22 cellular contexts compared by ENCODE assay signal in the genomic region with DNA sequence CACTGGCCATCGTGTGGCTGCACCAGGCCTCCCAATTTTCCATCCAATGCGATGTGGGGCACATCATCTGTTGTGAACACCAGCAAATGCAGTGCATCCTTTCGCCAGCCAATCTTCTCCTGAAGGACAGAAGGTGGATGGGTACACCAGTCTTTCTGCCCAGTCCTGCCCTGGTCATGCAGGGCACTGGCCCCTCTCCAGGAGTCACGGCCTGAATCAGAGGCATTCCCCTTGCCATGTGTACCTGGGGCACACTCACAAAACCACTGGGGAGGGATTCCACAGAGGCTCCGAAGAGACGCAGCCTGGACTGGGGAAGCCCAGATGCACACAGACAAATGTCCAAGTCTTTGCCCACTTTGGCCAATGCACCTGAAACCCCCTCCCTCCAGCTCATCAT.
DNase-seq lines count a peak whose midpoint lies in the region; ATAC-seq, FAIRE-seq and TF ChIP-seq lines count a peak whose summit lies in the region.
"Had no signal": no experiment of that assay in that cellular context is flagged by ENCODE, and none has a peak within 500 bp of the region (broad histone marks: within the 10 kb centered on the region; RNA-seq: fewer than 3 reads in every experiment).

No MANE protein-coding gene starts in this region.

- WGBS in A549 (ENCODE audit: missing lambda C conversion rate): 98% methylated on average over 6 of the region's 6 CpGs

- H3K27me3 Mint-ChIP-seq in CD14-positive monocyte (ENCODE audit: low read depth in 3 of 3): peaks cover 2 to 10% (median 9%) of the 10 kb centered on the region in 3 donors

- no peak overlapping the region for H3K4me3 Mint-ChIP-seq in CD14-positive monocyte
- H3K4me3 Mint-ChIP-seq: HFFc6 had no signal

- DNase-seq in A549 (ENCODE audit: low read depth in 1 of 2, low spot score in 1 of 2): no peak
- DNase-seq in bronchial epithelial cell (ENCODE audit: low read depth): no peak
- DNase-seq in left lobe of liver (ENCODE audit: low spot score): no peak
- DNase-seq in CD14-positive monocyte (ENCODE audit: low spot score): no peak
- no peak for DNase-seq in D721Med (ENCODE audit: insufficient read length, low spot score)
- DNase-seq: ACHN; AML-193; BE2C; Calu3; CD4-positive, alpha-beta memory T cell; COR-L47; DMS153; DND-41; GM23248; HFFc6 had no signal

- no peaks in the 10 kb centered on the region for H3K36me3 ChIP-seq in bronchial epithelial cell (ENCODE audit: control insufficient read depth, insufficient read depth, low read length)
- H3K36me3 ChIP-seq: HAP-1 had no signal

- TF ChIP-seq POLR2A in A549 (IDR thresholded peaks at IDR 0.05; ENCODE audit: low read length): no peak

- no peak overlapping the region for H3K27ac Mint-ChIP-seq in CD14-positive monocyte
- H3K27ac Mint-ChIP-seq: CD4-positive, alpha-beta memory T cell; HFFc6 had no signal

- no peak overlapping the region for H3K4me3 ChIP-seq in A549
- H3K4me3 ChIP-seq in bronchial epithelial cell (ENCODE audit: low read depth, low read length): no peak overlapping the region
- H3K4me3 ChIP-seq: BLaER1 treated with 17β-estradiol and CSF1 and Interleukin-3, amounts not matched to agents 10 nM and 100 nM; GM23248; HAP-1 had no signal

- no peak; a peak in 1 of 6 replicates for ATAC-seq in A549
- peak; percentile 47 for ATAC-seq in left lobe of liver
- no peak for ATAC-seq in HG03039 (IDR thresholded peaks at IDR 0.05; ENCODE audit: unreplicated experiment)

- peaks cover 27% of the 10 kb centered on the region for H3K4me1 ChIP-seq in A549
- H3K4me1 ChIP-seq: BE2C had no signal

- no peak overlapping the region for H3K27ac ChIP-seq in A549
- H3K27ac ChIP-seq: 22Rv1; BLaER1 treated with 17β-estradiol and CSF1 and Interleukin-3, amounts not matched to agents 10 nM and 100 nM; GM23248 had no signal

- peaks cover 2% of the 10 kb centered on the region for H3K4me1 Mint-ChIP-seq in CD14-positive monocyte
- H3K4me1 Mint-ChIP-seq: CD4-positive, alpha-beta memory T cell had no signal

- no peak overlapping the region for H3K4me2 ChIP-seq in A549

- H3K27me3 ChIP-seq in bronchial epithelial cell (ENCODE audit: control insufficient read depth, insufficient read depth, low read length): no peaks in the 10 kb centered on the region
- H3K27me3 ChIP-seq: BE2C; BLaER1 treated with 17β-estradiol and CSF1 and Interleukin-3, amounts not matched to agents 10 nM and 100 nM had no signal

- no peak for TF ChIP-seq CTCF in A549 (IDR thresholded peaks at IDR 0.05)
- no peak for TF ChIP-seq CTCF in bronchial epithelial cell (IDR thresholded peaks at IDR 0.05; ENCODE audit: insufficient read depth, low read length, severe bottlenecking)
- TF ChIP-seq CTCF in CD14-positive monocyte (IDR thresholded peaks at IDR 0.05): no peak
- TF ChIP-seq CTCF in D721Med (IDR thresholded peaks at IDR 0.05; ENCODE audit: insufficient read depth, missing control alignments): no peak

- FAIRE-seq in A549 (lab: Jason Lieb, UNC): no peak
- peak; percentile 55 for FAIRE-seq in bronchial epithelial cell (lab: Jason Lieb, UNC)
- FAIRE-seq in D721Med (lab: Jason Lieb, UNC): no peak
- FAIRE-seq: A204.1, G401.6, GM12892 had no signal

- H3K36me3 Mint-ChIP-seq in CD14-positive monocyte: no peaks in the 10 kb centered on the region
- H3K36me3 Mint-ChIP-seq: CD4-positive, alpha-beta memory T cell had no signal

- no peaks in the 10 kb centered on the region for H3K9me3 ChIP-seq in A549
- H3K9me3 ChIP-seq: BE2C; BLaER1 treated with 17β-estradiol and CSF1 and Interleukin-3, amounts not matched to agents 10 nM and 100 nM; HAP-1 had no signal

- no peak for TF ChIP-seq EP300 in A549 (IDR thresholded peaks at IDR 0.05)

- TF ChIP-seq RAD21 in A549 (conservative IDR thresholded peaks at IDR 0.05 in 1 of 2, IDR thresholded peaks at IDR 0.05 in 1 of 2): no peak

- POLR2A ChIA-PET in A549 (lab: Yijun Ruan, JAX): no interaction called here

- peaks cover 0 to 7% (median 0%) of the 10 kb centered on the region in 7 donors for H3K9me3 Mint-ChIP-seq in CD14-positive monocyte
- H3K9me3 Mint-ChIP-seq: HFFc6 had no signal

- CTCF ChIA-PET in A549 (lab: Yijun Ruan, JAX): interaction anchor here (1.0 to 2.2 kb wide), 3 partner anchors 12 to 80 kb away, joined by 5 to 6 read pairs (median 6); no protein-coding TSS in a partner anchor

- intact Hi-C loops in CD14-positive monocyte (cut with micrococcal nuclease): no loop called here

TF ChIP-seq in A549, 52 proteins besides CTCF, POLR2A, EP300 and RAD21:
- TF ChIP-seq BHLHE40 (IDR thresholded peaks at IDR 0.05; ENCODE audit: low read depth, low read length): no peak
- 0 out of 2 replicates have a peak, but pooled peaks have one; percentile 58 for TF ChIP-seq POLR2AphosphoS2 (conservative IDR thresholded peaks at IDR 0.05; ENCODE audit: low read length)
- no peak for TF ChIP-seq CHD2 (IDR thresholded peaks at IDR 0.05; ENCODE audit: low read length, partially characterized antibody)
- TF ChIP-seq, protein P1, sequence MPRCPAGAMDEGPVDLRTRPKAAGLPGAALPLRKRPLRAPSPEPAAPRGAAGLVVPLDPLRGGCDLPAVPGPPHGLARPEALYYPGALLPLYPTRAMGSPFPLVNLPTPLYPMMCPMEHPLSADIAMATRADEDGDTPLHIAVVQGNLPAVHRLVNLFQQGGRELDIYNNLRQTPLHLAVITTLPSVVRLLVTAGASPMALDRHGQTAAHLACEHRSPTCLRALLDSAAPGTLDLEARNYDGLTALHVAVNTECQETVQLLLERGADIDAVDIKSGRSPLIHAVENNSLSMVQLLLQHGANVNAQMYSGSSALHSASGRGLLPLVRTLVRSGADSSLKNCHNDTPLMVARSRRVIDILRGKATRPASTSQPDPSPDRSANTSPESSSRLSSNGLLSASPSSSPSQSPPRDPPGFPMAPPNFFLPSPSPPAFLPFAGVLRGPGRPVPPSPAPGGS (IDR thresholded peaks at IDR 0.05): no peak
- no peak for TF ChIP-seq CHD4 (IDR thresholded peaks at IDR 0.05; ENCODE audit: borderline replicate concordance)
- TF ChIP-seq JUNB (IDR thresholded peaks at IDR 0.05): no peak
- no peak for TF ChIP-seq NPAS2 (CRISPR knock-in tag; IDR thresholded peaks at IDR 0.05; ENCODE audit: borderline replicate concordance)
- TF ChIP-seq TP53 (CRISPR knock-in tag; IDR thresholded peaks at IDR 0.05): no peak
TF ChIP-seq in A549: peak in this region for 1.
